Comparison of ENCODE assay signal across 1 cellular context in the genomic region with DNA sequence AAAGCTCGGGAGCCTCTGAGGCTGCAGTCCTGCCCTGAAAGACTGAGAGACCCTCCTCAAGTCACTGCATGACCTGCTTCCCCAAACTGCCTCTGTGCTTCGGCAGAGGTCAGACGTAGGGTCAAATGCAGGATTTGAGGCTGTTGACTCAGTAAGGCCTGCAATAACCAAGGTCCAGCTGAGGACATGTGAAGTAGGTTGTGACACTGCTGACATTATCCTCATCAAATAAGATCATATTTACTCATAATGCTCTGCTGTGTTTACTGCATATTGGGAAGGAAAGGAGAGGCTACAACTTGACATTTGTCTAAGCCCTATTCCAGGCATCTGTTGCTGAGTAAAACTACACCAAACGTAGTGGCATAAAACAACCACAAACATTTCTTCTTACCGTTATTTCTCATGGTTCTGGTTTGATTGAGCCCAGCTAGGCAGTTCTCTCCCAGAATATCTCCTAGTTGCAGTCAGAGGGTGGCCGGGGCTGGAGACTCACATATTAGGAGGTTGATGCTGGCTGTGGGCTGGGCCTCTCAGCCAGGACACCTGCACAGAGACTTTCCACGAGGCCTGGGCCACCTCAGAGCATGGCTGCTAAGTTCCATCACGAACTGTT.
TF ChIP-seq lines count a peak whose summit lies in the region.

No MANE protein-coding gene starts in this region.

TF ChIP-seq in GM12878, 131 proteins besides CTCF, POLR2A, EP300 and RAD21 (continued from another document):
- TF ChIP-seq, protein P1, sequence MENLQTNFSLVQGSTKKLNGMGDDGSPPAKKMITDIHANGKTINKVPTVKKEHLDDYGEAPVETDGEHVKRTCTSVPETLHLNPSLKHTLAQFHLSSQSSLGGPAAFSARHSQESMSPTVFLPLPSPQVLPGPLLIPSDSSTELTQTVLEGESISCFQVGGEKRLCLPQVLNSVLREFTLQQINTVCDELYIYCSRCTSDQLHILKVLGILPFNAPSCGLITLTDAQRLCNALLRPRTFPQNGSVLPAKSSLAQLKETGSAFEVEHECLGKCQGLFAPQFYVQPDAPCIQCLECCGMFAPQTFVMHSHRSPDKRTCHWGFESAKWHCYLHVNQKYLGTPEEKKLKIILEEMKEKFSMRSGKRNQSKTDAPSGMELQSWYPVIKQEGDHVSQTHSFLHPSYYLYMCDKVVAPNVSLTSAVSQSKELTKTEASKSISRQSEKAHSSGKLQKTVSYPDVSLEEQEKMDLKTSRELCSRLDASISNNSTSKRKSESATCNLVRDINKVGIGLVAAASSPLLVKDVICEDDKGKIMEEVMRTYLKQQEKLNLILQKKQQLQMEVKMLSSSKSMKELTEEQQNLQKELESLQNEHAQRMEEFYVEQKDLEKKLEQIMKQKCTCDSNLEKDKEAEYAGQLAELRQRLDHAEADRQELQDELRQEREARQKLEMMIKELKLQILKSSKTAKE (IDR thresholded peaks at IDR 0.05; ENCODE audit: low read depth, poor library complexity, severe bottlenecking) = no peak
- peak; percentile 49 for TF ChIP-seq RUNX3 (IDR thresholded peaks at IDR 0.05; ENCODE audit: low read length)
- TF ChIP-seq CREM (IDR thresholded peaks at IDR 0.05; ENCODE audit: low read depth) = no peak
